In genomic region chr15:78943692-78944091, GRCh38 we compare ENCODE assay signal across 1 cellular context.
TF ChIP-seq lines count a peak whose summit lies in the region.

No MANE protein-coding gene starts in this region.

TF ChIP-seq in liver, 16 proteins besides CTCF, POLR2A, EP300 and RAD21 (continued from another document):
- TF ChIP-seq HNF4A (conservative IDR thresholded peaks at IDR 0.05) (no peak), MAX (IDR thresholded peaks at IDR 0.05) (no peak), JUND (IDR thresholded peaks at IDR 0.05) (no peak), FOXA1 (IDR thresholded peaks at IDR 0.05) (no peak), YY1 (IDR thresholded peaks at IDR 0.05) (no peak), FOXA2 (IDR thresholded peaks at IDR 0.05) (no peak), RXRA (IDR thresholded peaks at IDR 0.05) (no peak)
